In the genomic region with DNA sequence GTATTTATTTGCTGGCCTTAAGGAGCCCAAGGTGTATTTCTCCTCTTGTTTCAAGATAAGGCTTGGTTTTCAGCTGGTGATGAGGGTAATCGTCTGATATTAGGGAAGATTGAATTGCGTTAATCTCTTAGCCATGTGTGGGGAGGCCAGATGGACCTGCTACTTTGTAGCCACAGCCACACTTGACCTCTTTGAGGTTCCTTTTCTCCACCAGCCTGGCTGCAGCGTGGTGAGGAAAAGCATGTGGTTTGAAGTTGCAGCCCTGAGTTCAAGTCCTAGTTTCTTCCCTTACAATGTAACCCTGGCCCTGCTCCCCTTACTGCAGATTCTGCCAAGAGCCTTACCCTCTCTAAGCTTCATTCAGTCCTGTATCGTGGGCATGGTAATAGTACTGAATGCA, we compare ENCODE assay signal across 15 cellular contexts. TPM values are rescaled to one million over a fixed set of nuclear protein-coding genes. Genes with fewer than 3 reads are reported as not detected.
A peak's percentile ranks its signal among the peaks of the same experiment; 100 is the strongest.
DNase-seq lines count a peak whose midpoint lies in the region; TF ChIP-seq lines count a peak whose summit lies in the region.
"Had no signal": no experiment of that assay in that cellular context is flagged by ENCODE, and none has a peak within 500 bp of the region (broad histone marks: within the 10 kb centered on the region; RNA-seq: fewer than 3 reads in every experiment).

No MANE protein-coding gene starts in this region.

- TF ChIP-seq CTCF in OCI-LY1 (IDR thresholded peaks at IDR 0.05; ENCODE audit: low read length) (no peak), dorsolateral prefrontal cortex (IDR thresholded peaks at IDR 0.05 in 54 of 56, conservative IDR thresholded peaks at IDR 0.05 in 2 of 56; ENCODE audit: low read depth in 1 of 56, partially characterized antibody in 56 of 56) (no peak), parathyroid adenoma (IDR thresholded peaks at IDR 0.05) (no peak)

- H3K27ac Mint-ChIP-seq in CD8-positive, alpha-beta memory T cell: peak overlapping the region in 6 of 8 donors; percentile 70 to 94 (median 81)
- H3K27ac Mint-ChIP-seq: dendritic cell treated with granulocyte-macrophage colony-stimulating factor and Interleukin-4, amounts not matched to agents 40 ng/mL and 50 ng/mL, for 4 days had no signal

- peak overlapping the region; percentile 29 for H3K4me3 ChIP-seq in CD8-positive, alpha-beta memory T cell (ENCODE audit: low read length)
- H3K4me3 ChIP-seq in OCI-LY1 (ENCODE audit: low read depth, low read length, poor library complexity, severe bottlenecking): no peak overlapping the region
- peak overlapping the region in 20 of 59 donors; percentile 4 to 100 (median 97) for H3K4me3 ChIP-seq in dorsolateral prefrontal cortex
- no peak overlapping the region for H3K4me3 ChIP-seq in parathyroid adenoma (ENCODE audit: low read depth, low read length)
- H3K4me3 ChIP-seq: lung, SJSA1 had no signal

- no peaks in the 10 kb centered on the region for H3K27me3 ChIP-seq in CD8-positive, alpha-beta memory T cell (ENCODE audit: insufficient read depth, low read length, poor library complexity, severe bottlenecking)
- H3K27me3 ChIP-seq in OCI-LY1 (ENCODE audit: insufficient read depth, low read length) (no peaks in the 10 kb centered on the region), dorsolateral prefrontal cortex (no peaks in the 10 kb centered on the region), parathyroid adenoma (ENCODE audit: control insufficient read depth, insufficient read depth, low read length) (no peaks in the 10 kb centered on the region)
- H3K27me3 ChIP-seq: SJSA1 had no signal

- POLR2A ChIA-PET in CD8-positive, alpha-beta memory T cell (lab: Charles Lee): interaction anchor here (1.3 kb wide), 1 partner anchor 30 kb away, joined by 5 read pairs; a partner anchor contains a TSS

- H3K4me3 Mint-ChIP-seq in CD8-positive, alpha-beta memory T cell: peak overlapping the region in 6 of 7 donors; percentile 84 to 100 (median 94)

- H3K9me3 Mint-ChIP-seq in CD8-positive, alpha-beta memory T cell: peaks cover 0 to 2% (median 0%) of the 10 kb centered on the region in 5 donors
- H3K9me3 Mint-ChIP-seq: CD14-positive monocyte; dendritic cell treated with granulocyte-macrophage colony-stimulating factor and Interleukin-4, amounts not matched to agents 40 ng/mL and 50 ng/mL, for 4 days had no signal

- peaks cover 0 to 29% (median 3%) of the 10 kb centered on the region in 3 donors for H3K36me3 Mint-ChIP-seq in CD8-positive, alpha-beta memory T cell

- peaks cover 65 to 72% (median 69%) of the 10 kb centered on the region in 3 donors for H3K4me1 Mint-ChIP-seq in CD8-positive, alpha-beta memory T cell

- no peaks in the 10 kb centered on the region; the same call in 1 of the 2 replicates for H4K20me1 ChIP-seq in OCI-LY1 (ENCODE audit: insufficient read depth, low read length)

- H3K9ac ChIP-seq in OCI-LY1 (ENCODE audit: low read length): no peak overlapping the region; the same call in 1 of the 2 replicates
- H3K9ac ChIP-seq in parathyroid adenoma: no peak overlapping the region

- peaks cover 35% of the 10 kb centered on the region for H3K4me1 ChIP-seq in CD8-positive, alpha-beta memory T cell (ENCODE audit: insufficient read depth, low read length)
- H3K4me1 ChIP-seq in OCI-LY1 (ENCODE audit: insufficient read depth, low read length, severe bottlenecking) (peaks cover 24% of the 10 kb centered on the region), parathyroid adenoma (peaks cover 10% of the 10 kb centered on the region)

- no peaks in the 10 kb centered on the region for H3F3A ChIP-seq in OCI-LY1 (ENCODE audit: insufficient read depth, low read length)

- CTCF ChIA-PET in CD8-positive, alpha-beta memory T cell (lab: Charles Lee): interaction anchor here (0.6 to 1.0 kb wide), 3 partner anchors 12 to 127 kb away, joined by 3 read pairs; no protein-coding TSS in a partner anchor

- H3K79me2 ChIP-seq in OCI-LY1 (ENCODE audit: insufficient read depth, low read length): no peaks in the 10 kb centered on the region; the same call in 1 of the 2 replicates
- peaks cover 49% of the 10 kb centered on the region for H3K79me2 ChIP-seq in parathyroid adenoma

- no peaks in the 10 kb centered on the region for H3K36me3 ChIP-seq in CD8-positive, alpha-beta memory T cell (ENCODE audit: insufficient read depth, low read length)
- peaks cover 9% of the 10 kb centered on the region; the same call in 1 of the 2 replicates for H3K36me3 ChIP-seq in OCI-LY1 (ENCODE audit: insufficient read depth, low read length)
- no peaks in the 10 kb centered on the region for H3K36me3 ChIP-seq in parathyroid adenoma (ENCODE audit: control insufficient read depth, insufficient read depth, low read length)

- DNase-seq in CD8-positive, alpha-beta memory T cell: no peak
- DNase-seq in dorsolateral prefrontal cortex (no peak), COLO668 (lab: John Stamatoyannopoulos, UW; ENCODE audit: unreplicated experiment) (no peak), cerebellum (ENCODE audit: low spot score) (no peak), occipital lobe (lab: John Stamatoyannopoulos, UW) (no peak)
- DNase-seq: activated CD4-positive, CD25-positive, alpha-beta regulatory T cell; NCI-H2107; NK-92 treated with Interleukin-12 subunit alpha and Interleukin-12 subunit beta, amount 100 ng/mL, for 24 hours had no signal

- intact Hi-C loops in dorsolateral prefrontal cortex (cut with DNase I): loop anchor here (2.0 to 5.0 kb wide), 3 partner anchors 19 to 43 kb away; a partner anchor contains a TSS

- H3K9me3 ChIP-seq in CD8-positive, alpha-beta memory T cell (ENCODE audit: low read length): no peaks in the 10 kb centered on the region
- H3K9me3 ChIP-seq in OCI-LY1 (ENCODE audit: low read length): no peaks in the 10 kb centered on the region
- no peaks in the 10 kb centered on the region for H3K9me3 ChIP-seq in parathyroid adenoma (ENCODE audit: control insufficient read depth, low read length)
- H3K9me3 ChIP-seq: SJSA1 had no signal

- H3K27me3 Mint-ChIP-seq in CD8-positive, alpha-beta memory T cell: no peaks in the 10 kb centered on the region
- H3K27me3 Mint-ChIP-seq: dendritic cell treated with granulocyte-macrophage colony-stimulating factor and Interleukin-4, amounts not matched to agents 40 ng/mL and 50 ng/mL, for 4 days had no signal

- H3K4me2 ChIP-seq in OCI-LY1 (ENCODE audit: low read length) (no peak overlapping the region), parathyroid adenoma (ENCODE audit: low read length) (no peak overlapping the region)

- H3K27ac ChIP-seq in CD8-positive, alpha-beta memory T cell (ENCODE audit: low read depth, low read length): peak overlapping the region; percentile 4
- H3K27ac ChIP-seq in OCI-LY1 (ENCODE audit: low read depth, low read length, poor library complexity, severe bottlenecking) (peak overlapping the region; percentile 7), dorsolateral prefrontal cortex (peak overlapping the region in 58 of 59 donors; percentile 5 to 100 (median 98)), parathyroid adenoma (peak overlapping the region; percentile 5)
- H3K27ac ChIP-seq: SJSA1 had no signal

- H2AFZ ChIP-seq in OCI-LY1 (ENCODE audit: low read length): no peak overlapping the region
- H2AFZ ChIP-seq in parathyroid adenoma: no peak overlapping the region

- H3K9me2 ChIP-seq in OCI-LY1 (ENCODE audit: low read depth, low read length): no peaks in the 10 kb centered on the region

RNA-seq across cellular contexts. Expression of a gene that starts 3.1 kb away (rescaled TPM):
- total RNA-seq in CD8-positive, alpha-beta memory T cell: 10 to 100 TPM; 58.6 TPM
- polyA plus RNA-seq in CD8-positive, alpha-beta memory T cell: 30.5 TPM
- total RNA-seq in dorsolateral prefrontal cortex (100 to 1,000 TPM; 153 to 287 (median 196) TPM), cerebellum (28.2 TPM), occipital lobe (18.4 TPM)

RNA-seq across cellular contexts. Expression of a gene that starts 29.3 kb away (rescaled TPM):
- 10 to 100 TPM; 10.1 to 12.0 TPM for total RNA-seq in CD8-positive, alpha-beta memory T cell
- 1.9 TPM for polyA plus RNA-seq in CD8-positive, alpha-beta memory T cell
- total RNA-seq in dorsolateral prefrontal cortex: 10 to 100 TPM; 15.8 to 64.8 (median 35.8) TPM
- 12.1 TPM for total RNA-seq in cerebellum
- total RNA-seq in occipital lobe: 6.1 TPM

RNA-seq across cellular contexts. Expression of a gene that starts 40.3 kb away (rescaled TPM):
- total RNA-seq in CD8-positive, alpha-beta memory T cell: 100 to 1,000 TPM; 198 to 207 TPM
- polyA plus RNA-seq in CD8-positive, alpha-beta memory T cell: 259 TPM
- total RNA-seq in dorsolateral prefrontal cortex (100 to 1,000 TPM in 19 of 120 experiments, 10 to 100 TPM in 101; 56.6 to 114 (median 88.3) TPM), cerebellum (47.1 TPM), occipital lobe (64.4 TPM)

RNA-seq across cellular contexts. Expression of a gene that starts 47.5 kb away (rescaled TPM):
- not detected for total RNA-seq in CD8-positive, alpha-beta memory T cell
- not detected for polyA plus RNA-seq in CD8-positive, alpha-beta memory T cell
- total RNA-seq in dorsolateral prefrontal cortex (1 to 10 TPM in 1 of 120 experiments, under 1 TPM in 28, not detected in 91; 0.47 to 1.2 (median 0.57) TPM), cerebellum (not detected), occipital lobe (not detected)
- total RNA-seq: SJSA1, ureter had no signal

Comparison
In these comparisons a context has a peak if more than half of its experiments do, and no peak if none do; other contexts are left out.
1. H3K27ac ChIP-seq: peak in every context shown above with its lines; median percentile 98 in dorsolateral prefrontal cortex; 7 in OCI-LY1; 5 in parathyroid adenoma; 4 in CD8-positive, alpha-beta memory T cell.